In genomic region chr7:27430115-27430514, GRCh38 we compare ENCODE assay signal across 18 cellular contexts.
DNase-seq lines count a peak whose midpoint lies in the region; ATAC-seq and TF ChIP-seq lines count a peak whose summit lies in the region.
"Had no signal": no experiment of that assay in that cellular context is flagged by ENCODE, and none has a peak within 500 bp of the region (broad histone marks: within the 10 kb centered on the region; RNA-seq: fewer than 3 reads in every experiment).

No MANE protein-coding gene starts in this region.

- no peaks in the 10 kb centered on the region for H3K36me3 ChIP-seq in OCI-LY3 (replicated peaks; ENCODE audit: low read depth, low read length)
- H3K36me3 ChIP-seq: SJSA1 had no signal

- H3K27me3 ChIP-seq in OCI-LY3 (ENCODE audit: low read depth, low read length): no peaks in the 10 kb centered on the region
- H3K27me3 ChIP-seq: SJSA1 had no signal

- H3K9me3 ChIP-seq in OCI-LY3 (ENCODE audit: insufficient read depth, low read length): no peaks in the 10 kb centered on the region
- H3K9me3 ChIP-seq: SJSA1 had no signal

- H3K4me1 ChIP-seq in OCI-LY3 (ENCODE audit: low read length): peaks cover 14% of the 10 kb centered on the region

- DNase-seq in CD1c-positive myeloid dendritic cell (ENCODE audit: extremely low spot score) (peak; percentile 36), MV-4-11 (lab: John Stamatoyannopoulos, UW) (peak; percentile 31), memory B cell (ENCODE audit: low spot score in 2 of 2) (no peak), GF-D8 (lab: John Stamatoyannopoulos, UW) (no peak), NCI-H748 (lab: John Stamatoyannopoulos, UW; ENCODE audit: unreplicated experiment) (no peak)
- DNase-seq: 8988T; CD4-positive, CD25-positive, alpha-beta regulatory T cell; NCI-H1048; NCI-H1694; NCI-H2029 treated with DMSO at 0.1 percent for 48 hours; NCI-H446 treated with DMSO at 0.1 percent for 48 hours; Right ventricle myocardium superior had no signal

- no peak overlapping the region for H3K27ac Mint-ChIP-seq in memory B cell
- H3K27ac Mint-ChIP-seq: CD4-positive, CD25-positive, alpha-beta regulatory T cell had no signal

- no peak overlapping the region for H3K4me3 Mint-ChIP-seq in memory B cell
- H3K4me3 Mint-ChIP-seq: CD4-positive, CD25-positive, alpha-beta regulatory T cell had no signal

- peak overlapping the region; percentile 39 for H3K27ac ChIP-seq in OCI-LY3 (ENCODE audit: low read length)
- H3K27ac ChIP-seq: PC-9, SJSA1 had no signal

- peaks cover 8% of the 10 kb centered on the region for H3K4me1 Mint-ChIP-seq in memory B cell

- peak; percentile 49 for ATAC-seq in memory B cell (ENCODE audit: low read depth)
- ATAC-seq in GM19452 (IDR thresholded peaks at IDR 0.05; ENCODE audit: unreplicated experiment): no peak
- ATAC-seq: GM12878, HCT116 had no signal

- no peaks in the 10 kb centered on the region for H3K79me2 ChIP-seq in OCI-LY3 (ENCODE audit: low read length)

- H3K4me3 ChIP-seq in OCI-LY3 (ENCODE audit: low read length): no peak overlapping the region
- H3K4me3 ChIP-seq: GM12878, PC-9, SJSA1 had no signal

- H3K9ac ChIP-seq in OCI-LY3 (ENCODE audit: low read length): no peak overlapping the region

- H3K4me2 ChIP-seq in OCI-LY3 (ENCODE audit: low read length): peak overlapping the region; percentile 60
- H3K4me2 ChIP-seq: PC-9 had no signal

- no peaks in the 10 kb centered on the region for H3K9me3 Mint-ChIP-seq in memory B cell

- H4K20me1 ChIP-seq in OCI-LY3 (ENCODE audit: insufficient read depth, low read length): no peaks in the 10 kb centered on the region

- peaks cover 10% of the 10 kb centered on the region for H3K27me3 Mint-ChIP-seq in memory B cell

- TF ChIP-seq CTCF in OCI-LY3 (IDR thresholded peaks at IDR 0.05; ENCODE audit: low read depth, low read length): no peak

- no peaks in the 10 kb centered on the region for H3K36me3 Mint-ChIP-seq in memory B cell
- H3K36me3 Mint-ChIP-seq: CD4-positive, CD25-positive, alpha-beta regulatory T cell had no signal

- no peak overlapping the region for H2AFZ ChIP-seq in OCI-LY3 (ENCODE audit: low read depth, low read length)
- H2AFZ ChIP-seq: PC-9 had no signal

Comparison
In these comparisons a context has a peak if more than half of its experiments do, and no peak if none do; other contexts are left out.
1. DNase-seq: peak in CD1c-positive myeloid dendritic cell (single experiment) and MV-4-11 (single experiment); none in memory B cell (0 of 2), GF-D8 (single experiment) and NCI-H748 (single experiment).